In genomic region chr19:55173717-55174409, GRCh38 we compare ENCODE assay signal across 1 cellular context.
TF ChIP-seq lines count a peak whose summit lies in the region.

No MANE protein-coding gene starts in this region.

TF ChIP-seq in K562, 482 proteins besides CTCF, POLR2A, EP300 and RAD21 (continued from another document):
- TF ChIP-seq, protein P1, sequence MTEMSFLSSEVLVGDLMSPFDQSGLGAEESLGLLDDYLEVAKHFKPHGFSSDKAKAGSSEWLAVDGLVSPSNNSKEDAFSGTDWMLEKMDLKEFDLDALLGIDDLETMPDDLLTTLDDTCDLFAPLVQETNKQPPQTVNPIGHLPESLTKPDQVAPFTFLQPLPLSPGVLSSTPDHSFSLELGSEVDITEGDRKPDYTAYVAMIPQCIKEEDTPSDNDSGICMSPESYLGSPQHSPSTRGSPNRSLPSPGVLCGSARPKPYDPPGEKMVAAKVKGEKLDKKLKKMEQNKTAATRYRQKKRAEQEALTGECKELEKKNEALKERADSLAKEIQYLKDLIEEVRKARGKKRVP (CRISPR knock-in tag; IDR thresholded peaks at IDR 0.05), result no peak
- TF ChIP-seq RBM25 (IDR thresholded peaks at IDR 0.05; ENCODE audit: low read depth, low read length, severe bottlenecking) (no peak), NRF1 (conservative IDR thresholded peaks at IDR 0.05 in 1 of 2, IDR thresholded peaks at IDR 0.05 in 1 of 2) (peak; percentile 80 to 84), CAMTA2 (CRISPR knock-in tag; conservative IDR thresholded peaks at IDR 0.05) (no peak), HDAC1 (IDR thresholded peaks at IDR 0.05) (peak in 1 of 2 experiments; percentile 27; a peak in 2 of 4 replicates), ZNF24 (IDR thresholded peaks at IDR 0.05) (no peak), ZBTB26 (CRISPR knock-in tag; IDR thresholded peaks at IDR 0.05) (no peak), FOXM1 (IDR thresholded peaks at IDR 0.05; ENCODE audit: low read depth) (no peak), FOXM1 (CRISPR knock-in tag; IDR thresholded peaks at IDR 0.05; ENCODE audit: low read depth) (no peak), ZC3H11A (IDR thresholded peaks at IDR 0.05; ENCODE audit: low read depth, low read length) (no peak), LEF1 (IDR thresholded peaks at IDR 0.05) (no peak), ETV6 (IDR thresholded peaks at IDR 0.05; ENCODE audit: borderline replicate concordance in 1 of 2, low read depth in 2 of 2, low read length in 1 of 2) (no peak), ETV6 (CRISPR knock-in tag; IDR thresholded peaks at IDR 0.05; ENCODE audit: borderline replicate concordance) (no peak), SLC30A9 (CRISPR knock-in tag; IDR thresholded peaks at IDR 0.05) (no peak), TBP (optimal IDR thresholded peaks at IDR 0.05; ENCODE audit: low read depth, low read length) (peak; percentile 50), KDM5B (IDR thresholded peaks at IDR 0.05; ENCODE audit: insufficient replicate concordance, low read depth, low read length) (peak; percentile 13), REST (CRISPR knock-in tag; IDR thresholded peaks at IDR 0.05; ENCODE audit: low read depth) (0 out of 2 replicates have a peak, but pooled peaks have one; percentile 32), TAF15 (IDR thresholded peaks at IDR 0.05; ENCODE audit: low read depth, low read length) (no peak), OTX1 (CRISPR knock-in tag; IDR thresholded peaks at IDR 0.05) (no peak), ZNF253 (CRISPR knock-in tag; conservative IDR thresholded peaks at IDR 0.05) (no peak), SAFB2 (IDR thresholded peaks at IDR 0.05; ENCODE audit: borderline replicate concordance, low read depth, low read length, severe bottlenecking) (no peak), TFAP4 (CRISPR knock-in tag; IDR thresholded peaks at IDR 0.05; ENCODE audit: borderline replicate concordance) (peak; percentile 29; the same call in 1 of the 2 replicates), PHTF2 (CRISPR knock-in tag; IDR thresholded peaks at IDR 0.05) (no peak), ZNF707 (CRISPR knock-in tag; conservative IDR thresholded peaks at IDR 0.05) (no peak), HMGXB4 (CRISPR knock-in tag; IDR thresholded peaks at IDR 0.05) (no peak), CXXC5 (CRISPR knock-in tag; IDR thresholded peaks at IDR 0.05) (0 out of 2 replicates have a peak, but pooled peaks have one; percentile 42), EP400 (IDR thresholded peaks at IDR 0.05) (no peak; the same call in 1 of the 2 replicates), PURB (CRISPR knock-in tag; IDR thresholded peaks at IDR 0.05; ENCODE audit: low read depth) (no peak)
- TF ChIP-seq, protein P2, sequence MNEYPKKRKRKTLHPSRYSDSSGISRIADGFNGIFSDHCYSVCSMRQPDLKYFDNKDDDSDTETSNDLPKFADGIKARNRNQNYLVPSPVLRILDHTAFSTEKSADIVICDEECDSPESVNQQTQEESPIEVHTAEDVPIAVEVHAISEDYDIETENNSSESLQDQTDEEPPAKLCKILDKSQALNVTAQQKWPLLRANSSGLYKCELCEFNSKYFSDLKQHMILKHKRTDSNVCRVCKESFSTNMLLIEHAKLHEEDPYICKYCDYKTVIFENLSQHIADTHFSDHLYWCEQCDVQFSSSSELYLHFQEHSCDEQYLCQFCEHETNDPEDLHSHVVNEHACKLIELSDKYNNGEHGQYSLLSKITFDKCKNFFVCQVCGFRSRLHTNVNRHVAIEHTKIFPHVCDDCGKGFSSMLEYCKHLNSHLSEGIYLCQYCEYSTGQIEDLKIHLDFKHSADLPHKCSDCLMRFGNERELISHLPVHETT (CRISPR knock-in tag; conservative IDR thresholded peaks at IDR 0.05 in 1 of 2, IDR thresholded peaks at IDR 0.05 in 1 of 2), result no peak
- TF ChIP-seq, protein P3, sequence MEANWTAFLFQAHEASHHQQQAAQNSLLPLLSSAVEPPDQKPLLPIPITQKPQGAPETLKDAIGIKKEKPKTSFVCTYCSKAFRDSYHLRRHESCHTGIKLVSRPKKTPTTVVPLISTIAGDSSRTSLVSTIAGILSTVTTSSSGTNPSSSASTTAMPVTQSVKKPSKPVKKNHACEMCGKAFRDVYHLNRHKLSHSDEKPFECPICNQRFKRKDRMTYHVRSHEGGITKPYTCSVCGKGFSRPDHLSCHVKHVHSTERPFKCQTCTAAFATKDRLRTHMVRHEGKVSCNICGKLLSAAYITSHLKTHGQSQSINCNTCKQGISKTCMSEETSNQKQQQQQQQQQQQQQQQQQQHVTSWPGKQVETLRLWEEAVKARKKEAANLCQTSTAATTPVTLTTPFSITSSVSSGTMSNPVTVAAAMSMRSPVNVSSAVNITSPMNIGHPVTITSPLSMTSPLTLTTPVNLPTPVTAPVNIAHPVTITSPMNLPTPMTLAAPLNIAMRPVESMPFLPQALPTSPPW (CRISPR knock-in tag; IDR thresholded peaks at IDR 0.05), result peak; percentile 32; the same call in 1 of the 2 replicates
- TF ChIP-seq, protein P4, sequence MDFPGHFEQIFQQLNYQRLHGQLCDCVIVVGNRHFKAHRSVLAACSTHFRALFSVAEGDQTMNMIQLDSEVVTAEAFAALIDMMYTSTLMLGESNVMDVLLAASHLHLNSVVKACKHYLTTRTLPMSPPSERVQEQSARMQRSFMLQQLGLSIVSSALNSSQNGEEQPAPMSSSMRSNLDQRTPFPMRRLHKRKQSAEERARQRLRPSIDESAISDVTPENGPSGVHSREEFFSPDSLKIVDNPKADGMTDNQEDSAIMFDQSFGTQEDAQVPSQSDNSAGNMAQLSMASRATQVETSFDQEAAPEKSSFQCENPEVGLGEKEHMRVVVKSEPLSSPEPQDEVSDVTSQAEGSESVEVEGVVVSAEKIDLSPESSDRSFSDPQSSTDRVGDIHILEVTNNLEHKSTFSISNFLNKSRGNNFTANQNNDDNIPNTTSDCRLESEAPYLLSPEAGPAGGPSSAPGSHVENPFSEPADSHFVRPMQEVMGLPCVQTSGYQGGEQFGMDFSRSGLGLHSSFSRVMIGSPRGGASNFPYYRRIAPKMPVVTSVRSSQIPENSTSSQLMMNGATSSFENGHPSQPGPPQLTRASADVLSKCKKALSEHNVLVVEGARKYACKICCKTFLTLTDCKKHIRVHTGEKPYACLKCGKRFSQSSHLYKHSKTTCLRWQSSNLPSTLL (IDR thresholded peaks at IDR 0.05), result no peak
- TF ChIP-seq, protein P5, sequence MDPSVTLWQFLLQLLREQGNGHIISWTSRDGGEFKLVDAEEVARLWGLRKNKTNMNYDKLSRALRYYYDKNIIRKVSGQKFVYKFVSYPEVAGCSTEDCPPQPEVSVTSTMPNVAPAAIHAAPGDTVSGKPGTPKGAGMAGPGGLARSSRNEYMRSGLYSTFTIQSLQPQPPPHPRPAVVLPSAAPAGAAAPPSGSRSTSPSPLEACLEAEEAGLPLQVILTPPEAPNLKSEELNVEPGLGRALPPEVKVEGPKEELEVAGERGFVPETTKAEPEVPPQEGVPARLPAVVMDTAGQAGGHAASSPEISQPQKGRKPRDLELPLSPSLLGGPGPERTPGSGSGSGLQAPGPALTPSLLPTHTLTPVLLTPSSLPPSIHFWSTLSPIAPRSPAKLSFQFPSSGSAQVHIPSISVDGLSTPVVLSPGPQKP (CRISPR knock-in tag; IDR thresholded peaks at IDR 0.05), result no peak
